1 cellular context compared by ENCODE assay signal in genomic region chr10:79702927-79703326, GRCh38. TPM values are rescaled to one million over a fixed set of nuclear protein-coding genes. Genes with fewer than 3 reads are reported as not detected.
"Had no signal": no experiment of that assay in that cellular context is flagged by ENCODE, and none has a peak within 500 bp of the region (broad histone marks: within the 10 kb centered on the region; RNA-seq: fewer than 3 reads in every experiment).

Gene NUTM2B (plus strand): TSS chr10:79703227. CDS start chr10:79703610, 383 bp downstream.

RNA-seq across cellular contexts. Expression of gene NUTM2B, which starts in this region (rescaled TPM):
- total RNA-seq: astrocyte had no signal
